17 cellular contexts compared by ENCODE assay signal in the genomic region with DNA sequence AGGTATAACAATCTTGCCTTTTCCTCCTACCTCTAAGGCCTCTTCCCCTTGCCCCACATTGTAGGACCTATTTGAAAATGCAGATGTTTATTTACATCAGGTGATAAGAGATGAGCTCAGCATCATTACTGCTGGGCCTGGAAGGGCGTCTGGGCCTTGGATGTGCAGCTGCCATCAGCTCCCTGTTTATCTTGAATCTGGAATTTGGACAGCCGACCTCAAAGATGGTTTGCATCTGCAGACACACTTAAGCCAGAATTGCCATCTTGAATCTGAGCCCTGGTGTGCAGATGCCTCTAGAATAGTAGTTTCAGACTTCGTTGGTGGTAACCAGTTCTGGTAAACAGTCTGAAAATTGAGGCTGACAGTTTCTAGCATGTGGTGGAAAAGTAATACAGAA. TPM values are rescaled to one million over a fixed set of nuclear protein-coding genes. Genes with fewer than 3 reads are reported as not detected.
DNase-seq lines count a peak whose midpoint lies in the region; ATAC-seq and TF ChIP-seq lines count a peak whose summit lies in the region.
"Had no signal": no experiment of that assay in that cellular context is flagged by ENCODE, and none has a peak within 500 bp of the region (broad histone marks: within the 10 kb centered on the region; RNA-seq: fewer than 3 reads in every experiment).

No MANE protein-coding gene starts in this region.

- POLR2A ChIA-PET in AG04450 (lab: Yijun Ruan, JAX) (no interaction called here), HEK293T (lab: Yijun Ruan, JAX) (no interaction called here)

- H3K4me1 ChIP-seq in breast epithelium: peaks cover 0 to 7% of the 10 kb centered on the region in 2 donors

- H3K27ac ChIP-seq in AG04450 (ENCODE audit: low read depth, low read length): no peak overlapping the region
- peak overlapping the region; percentile 37 for H3K27ac ChIP-seq in angular gyrus (ENCODE audit: low read depth, low read length)
- H3K27ac ChIP-seq in breast epithelium: no peak overlapping the region

- CTCF ChIA-PET in AG04450 (lab: Charles Lee): no interaction called here
- CTCF ChIA-PET in HEK293T (lab: Yijun Ruan, JAX): no interaction called here

- H3K9me3 Mint-ChIP-seq in mesothelial cell of epicardium: no peaks in the 10 kb centered on the region
- H3K9me3 Mint-ChIP-seq: endodermal cell; T-helper 1 cell treated with Interleukin-12 subunit alpha and Interleukin-12 subunit beta and Interleukin-4 antibody, amounts not matched to agents 30 μg/mL and 1 μg/mL, for 36 hours had no signal

- peaks cover 5% of the 10 kb centered on the region for H3K36me3 Mint-ChIP-seq in mesothelial cell of epicardium

- no peaks in the 10 kb centered on the region for H3K27me3 Mint-ChIP-seq in mesothelial cell of epicardium (ENCODE audit: low read depth)

- H3K4me3 Mint-ChIP-seq in mesothelial cell of epicardium: no peak overlapping the region
- H3K4me3 Mint-ChIP-seq: endodermal cell; T-helper 1 cell treated with Interleukin-12 subunit alpha and Interleukin-12 subunit beta and Interleukin-4 antibody, amounts not matched to agents 30 μg/mL and 1 μg/mL, for 36 hours had no signal

- no peaks in the 10 kb centered on the region for H3K36me3 ChIP-seq in breast epithelium

- H3K27me3 ChIP-seq in AG04450 (ENCODE audit: control insufficient read depth, insufficient read depth, low read length) (no peaks in the 10 kb centered on the region), breast epithelium (no peaks in the 10 kb centered on the region)

- H3K27ac Mint-ChIP-seq in mesothelial cell of epicardium: peak overlapping the region; percentile 8
- H3K27ac Mint-ChIP-seq: endodermal cell; T-helper 1 cell treated with Interleukin-12 subunit alpha and Interleukin-12 subunit beta and Interleukin-4 antibody, amounts not matched to agents 30 μg/mL and 1 μg/mL, for 36 hours had no signal

- no peak for TF ChIP-seq POLR2A in breast epithelium (IDR thresholded peaks at IDR 0.05)

- intact Hi-C loops in breast epithelium (cut with DNase I; ENCODE audit: low total_unique reads): no loop called here

- H3K9me3 ChIP-seq in AG04450 (ENCODE audit: control insufficient read depth, insufficient read depth, low read length) (no peaks in the 10 kb centered on the region), breast epithelium (no peaks in the 10 kb centered on the region)
- H3K9me3 ChIP-seq: HAP-1 had no signal

- H3K4me1 Mint-ChIP-seq in mesothelial cell of epicardium: peaks cover 41% of the 10 kb centered on the region

- ATAC-seq in GM21526 (IDR thresholded peaks at IDR 0.05; ENCODE audit: low FRiP score, unreplicated experiment): no peak
- ATAC-seq: Right ventricle myocardium inferior had no signal

- TF ChIP-seq CTCF in AG04450 (IDR thresholded peaks at IDR 0.05; ENCODE audit: low read depth, low read length) (no peak), mesothelial cell of epicardium (IDR thresholded peaks at IDR 0.05; ENCODE audit: unreplicated experiment) (no peak), breast epithelium (IDR thresholded peaks at IDR 0.05) (no peak)

- no peak overlapping the region for H3K4me3 ChIP-seq in AG04450 (ENCODE audit: low read depth, low read length)
- no peak overlapping the region for H3K4me3 ChIP-seq in breast epithelium
- H3K4me3 ChIP-seq: HAP-1 had no signal

- DNase-seq in AG04450 (ENCODE audit: low read depth, low spot score) (peak; percentile 37), ELF-1 (ENCODE audit: low read depth, low spot score) (peak; percentile 52), mesothelial cell of epicardium (ENCODE audit: low spot score in 2 of 2, unreplicated experiment in 2 of 2) (no peak), C1 segment of cervical spinal cord (lab: John Stamatoyannopoulos, UW) (no peak), HEK293T (ENCODE audit: extremely low spot score) (no peak), breast epithelium (ENCODE audit: low spot score in 2 of 2) (no peak)
- DNase-seq: activated CD4-positive, CD25-positive, alpha-beta regulatory T cell treated with anti-CD3 and anti-CD28 coated beads, Interleukin-2, amount 50 U/mL, for 72 hours; activated CD8-positive, alpha-beta memory T cell treated with anti-CD3 and anti-CD28 coated beads, Interleukin-2, amount 50 U/mL, for 48 hours; central memory CD4-positive, alpha-beta T cell; endodermal cell; foreskin fibroblast; NCI-H1694 treated with DMSO at 0.1 percent for 48 hours had no signal

TF ChIP-seq in HEK293T, 16 proteins besides CTCF, POLR2A, EP300 and RAD21:
- no peak for TF ChIP-seq ZNF384 (IDR thresholded peaks at IDR 0.05)
- TF ChIP-seq ARNT (IDR thresholded peaks at IDR 0.05): no peak
- no peak for TF ChIP-seq TARDBP (IDR thresholded peaks at IDR 0.05)
- TF ChIP-seq BHLHE40 (IDR thresholded peaks at IDR 0.05; ENCODE audit: borderline replicate concordance): no peak
- TF ChIP-seq NFRKB (IDR thresholded peaks at IDR 0.05): no peak
- no peak for TF ChIP-seq HDGF (IDR thresholded peaks at IDR 0.05; ENCODE audit: borderline replicate concordance)
- TF ChIP-seq FOXA1 (IDR thresholded peaks at IDR 0.05): no peak
- no peak for TF ChIP-seq CTBP1 (IDR thresholded peaks at IDR 0.05; ENCODE audit: borderline replicate concordance)
- TF ChIP-seq ELF4 (IDR thresholded peaks at IDR 0.05): no peak
- TF ChIP-seq, protein P1, sequence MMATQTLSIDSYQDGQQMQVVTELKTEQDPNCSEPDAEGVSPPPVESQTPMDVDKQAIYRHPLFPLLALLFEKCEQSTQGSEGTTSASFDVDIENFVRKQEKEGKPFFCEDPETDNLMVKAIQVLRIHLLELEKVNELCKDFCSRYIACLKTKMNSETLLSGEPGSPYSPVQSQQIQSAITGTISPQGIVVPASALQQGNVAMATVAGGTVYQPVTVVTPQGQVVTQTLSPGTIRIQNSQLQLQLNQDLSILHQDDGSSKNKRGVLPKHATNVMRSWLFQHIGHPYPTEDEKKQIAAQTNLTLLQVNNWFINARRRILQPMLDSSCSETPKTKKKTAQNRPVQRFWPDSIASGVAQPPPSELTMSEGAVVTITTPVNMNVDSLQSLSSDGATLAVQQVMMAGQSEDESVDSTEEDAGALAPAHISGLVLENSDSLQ (IDR thresholded peaks at IDR 0.05): no peak

RNA-seq across cellular contexts. Expression of a gene that starts 59.0 kb away (rescaled TPM):
- polyA plus RNA-seq in AG04450 (2011; rRNA removed): 5.9 and 7.8 TPM in 2 replicates
- polyA minus RNA-seq in AG04450 (2011; rRNA and poly(A)+ RNA removed): 22.2 and 25.3 TPM in 2 replicates
- total RNA-seq in mesothelial cell of epicardium (44.3 to 48.1 TPM (median 44.5 TPM) in 3 replicates), breast epithelium (10 to 100 TPM; 24.5 to 26.5 (median 24.7) TPM)

Comparison
In these comparisons a context has a peak if more than half of its experiments do, and no peak if none do; other contexts are left out.
1. DNase-seq: peak in AG04450 (single experiment) and ELF-1 (single experiment); none in mesothelial cell of epicardium (0 of 2), C1 segment of cervical spinal cord (0 of 14), HEK293T (single experiment) and breast epithelium (0 of 2).